Comparison of ENCODE assay signal across 8 cellular contexts in the genomic region with DNA sequence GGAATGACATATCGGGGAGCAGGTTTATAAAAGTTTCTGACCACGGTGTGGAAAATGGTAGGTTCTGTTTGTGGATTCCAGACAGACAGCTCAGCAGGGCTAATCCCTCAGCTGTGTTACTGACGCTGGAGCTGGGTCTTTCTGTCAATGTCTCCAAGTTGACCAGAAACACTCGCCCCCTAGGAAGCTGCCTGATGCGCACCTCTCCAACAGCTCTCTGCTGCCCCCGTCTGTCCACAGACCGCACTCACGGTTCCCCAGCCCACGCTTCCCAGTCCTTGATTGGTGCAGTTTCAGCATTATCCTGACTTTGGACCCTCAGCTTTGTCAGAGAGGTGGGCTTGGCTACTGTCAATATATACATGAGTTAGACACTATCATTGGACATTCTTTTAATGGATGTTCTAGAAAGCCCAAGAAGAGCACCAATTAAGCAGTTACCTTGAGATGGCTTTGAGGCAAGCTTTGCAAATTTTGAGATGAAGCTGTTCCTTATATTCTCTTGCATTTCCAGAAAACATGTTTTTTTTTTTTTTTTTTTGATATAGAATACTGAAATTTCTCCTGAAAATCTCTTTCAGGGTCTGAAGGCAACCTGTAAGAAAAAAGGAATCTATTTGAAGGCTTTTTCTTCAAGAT.
DNase-seq lines count a peak whose midpoint lies in the region; ATAC-seq and TF ChIP-seq lines count a peak whose summit lies in the region.

No MANE protein-coding gene starts in this region.

- ATAC-seq in HG02798 (IDR thresholded peaks at IDR 0.05; ENCODE audit: poor library complexity, unreplicated experiment) (peak; percentile 93), WTC11 (peak; percentile 97)

- CTCF ChIA-PET in WTC11 (lab: Charles Lee): interaction anchor here (0.6 to 3.3 kb wide), 59 partner anchors 10 to 1214 kb away, joined by 3 to 56 read pairs (median 4); a partner anchor contains a TSS

- H3K9me3 ChIP-seq in breast epithelium: no peaks in the 10 kb centered on the region

- no peaks in the 10 kb centered on the region for H3K36me3 Mint-ChIP-seq in WTC11

- H3K27me3 Mint-ChIP-seq in WTC11 (ENCODE audit: low read depth): no peaks in the 10 kb centered on the region

- TF ChIP-seq CTCF in WTC11 (IDR thresholded peaks at IDR 0.05): peak; percentile 87
- peak; percentile 43 to 92 (median 79) for TF ChIP-seq CTCF in breast epithelium (IDR thresholded peaks at IDR 0.05)
- TF ChIP-seq CTCF in kidney epithelial cell (IDR thresholded peaks at IDR 0.05; ENCODE audit: insufficient read depth, low read length, poor library complexity, severe bottlenecking): peak; percentile 97

- no peaks in the 10 kb centered on the region for H3K27me3 ChIP-seq in breast epithelium
- H3K27me3 ChIP-seq in kidney epithelial cell (ENCODE audit: control insufficient read depth, insufficient read depth, low read length): no peaks in the 10 kb centered on the region

- H3K36me3 ChIP-seq in breast epithelium (no peaks in the 10 kb centered on the region), kidney epithelial cell (ENCODE audit: control insufficient read depth, insufficient read depth, low read length) (no peaks in the 10 kb centered on the region)

- no peak overlapping the region for H3K27ac ChIP-seq in breast epithelium

- H3K27ac Mint-ChIP-seq in WTC11: no peak overlapping the region

- peaks cover 12% of the 10 kb centered on the region for H3K4me1 Mint-ChIP-seq in WTC11

- H3K4me3 ChIP-seq in breast epithelium (no peak overlapping the region), kidney epithelial cell (ENCODE audit: low read depth, low read length) (no peak overlapping the region)

- no peaks in the 10 kb centered on the region for H3K9me3 Mint-ChIP-seq in WTC11

- POLR2A ChIA-PET in WTC11 (lab: Charles Lee): interaction anchor here (1.2 to 2.0 kb wide), 2 partner anchors 99 to 196 kb away, joined by 3 to 6 read pairs; a partner anchor contains a TSS

- no peaks in the 10 kb centered on the region for H3K4me1 ChIP-seq in breast epithelium

- no peak for TF ChIP-seq POLR2A in breast epithelium (IDR thresholded peaks at IDR 0.05)

- DNase-seq in NCI-H2196 (lab: John Stamatoyannopoulos, UW; ENCODE audit: unreplicated experiment) (peak; percentile 28), NCI-H2196 treated with DMSO at 0.1 percent for 48 hours (lab: John Stamatoyannopoulos, UW; ENCODE audit: unreplicated experiment) (no peak), NCI-H146 treated with DMSO at 0.1 percent for 48 hours (lab: John Stamatoyannopoulos, UW; ENCODE audit: unreplicated experiment) (peak; percentile 11), WTC11 (ENCODE audit: low spot score) (peak; percentile 90), breast epithelium (ENCODE audit: low spot score in 2 of 2) (peak; percentile 21 to 69), kidney epithelial cell (ENCODE audit: low read depth) (no peak)
- DNase-seq in stimulated activated CD4-positive, alpha-beta T cell treated with anti-CD3 and anti-CD28 coated beads, Interleukin-2, amount 100 ng/mL, for 48 hours: peak; percentile 79 to 83

- H3K4me3 Mint-ChIP-seq in WTC11: no peak overlapping the region

- intact Hi-C loops in breast epithelium (cut with DNase I; ENCODE audit: low total_unique reads): no loop called here

TF ChIP-seq in WTC11, 78 proteins besides CTCF, POLR2A, EP300 and RAD21:
- TF ChIP-seq IRF2 (CRISPR knock-in tag; IDR thresholded peaks at IDR 0.05; ENCODE audit: borderline replicate concordance, low read depth): no peak
- TF ChIP-seq, protein P1, sequence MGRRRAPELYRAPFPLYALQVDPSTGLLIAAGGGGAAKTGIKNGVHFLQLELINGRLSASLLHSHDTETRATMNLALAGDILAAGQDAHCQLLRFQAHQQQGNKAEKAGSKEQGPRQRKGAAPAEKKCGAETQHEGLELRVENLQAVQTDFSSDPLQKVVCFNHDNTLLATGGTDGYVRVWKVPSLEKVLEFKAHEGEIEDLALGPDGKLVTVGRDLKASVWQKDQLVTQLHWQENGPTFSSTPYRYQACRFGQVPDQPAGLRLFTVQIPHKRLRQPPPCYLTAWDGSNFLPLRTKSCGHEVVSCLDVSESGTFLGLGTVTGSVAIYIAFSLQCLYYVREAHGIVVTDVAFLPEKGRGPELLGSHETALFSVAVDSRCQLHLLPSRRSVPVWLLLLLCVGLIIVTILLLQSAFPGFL (CRISPR knock-in tag; IDR thresholded peaks at IDR 0.05; ENCODE audit: borderline replicate concordance): no peak
- no peak for TF ChIP-seq MYBL2 (CRISPR knock-in tag; IDR thresholded peaks at IDR 0.05)
- TF ChIP-seq JUN (CRISPR knock-in tag; IDR thresholded peaks at IDR 0.05): no peak
- no peak for TF ChIP-seq RORB (CRISPR knock-in tag; IDR thresholded peaks at IDR 0.05)
- TF ChIP-seq GTF2I (CRISPR knock-in tag; conservative IDR thresholded peaks at IDR 0.05): no peak
- no peak for TF ChIP-seq ZNF671 (CRISPR knock-in tag; IDR thresholded peaks at IDR 0.05)
- TF ChIP-seq, protein P2, sequence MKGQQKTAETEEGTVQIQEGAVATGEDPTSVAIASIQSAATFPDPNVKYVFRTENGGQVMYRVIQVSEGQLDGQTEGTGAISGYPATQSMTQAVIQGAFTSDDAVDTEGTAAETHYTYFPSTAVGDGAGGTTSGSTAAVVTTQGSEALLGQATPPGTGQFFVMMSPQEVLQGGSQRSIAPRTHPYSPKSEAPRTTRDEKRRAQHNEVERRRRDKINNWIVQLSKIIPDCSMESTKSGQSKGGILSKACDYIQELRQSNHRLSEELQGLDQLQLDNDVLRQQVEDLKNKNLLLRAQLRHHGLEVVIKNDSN (CRISPR knock-in tag; IDR thresholded peaks at IDR 0.05): no peak
- TF ChIP-seq FOXK1 (CRISPR knock-in tag; IDR thresholded peaks at IDR 0.05): no peak
- TF ChIP-seq ZNF317 (CRISPR knock-in tag; IDR thresholded peaks at IDR 0.05; ENCODE audit: borderline replicate concordance, low read depth): no peak
- TF ChIP-seq ZNF219 (CRISPR knock-in tag; IDR thresholded peaks at IDR 0.05; ENCODE audit: borderline replicate concordance): no peak
- TF ChIP-seq, protein P3, sequence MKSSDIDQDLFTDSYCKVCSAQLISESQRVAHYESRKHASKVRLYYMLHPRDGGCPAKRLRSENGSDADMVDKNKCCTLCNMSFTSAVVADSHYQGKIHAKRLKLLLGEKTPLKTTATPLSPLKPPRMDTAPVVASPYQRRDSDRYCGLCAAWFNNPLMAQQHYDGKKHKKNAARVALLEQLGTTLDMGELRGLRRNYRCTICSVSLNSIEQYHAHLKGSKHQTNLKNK (CRISPR knock-in tag; IDR thresholded peaks at IDR 0.05): no peak
- TF ChIP-seq, protein P4, sequence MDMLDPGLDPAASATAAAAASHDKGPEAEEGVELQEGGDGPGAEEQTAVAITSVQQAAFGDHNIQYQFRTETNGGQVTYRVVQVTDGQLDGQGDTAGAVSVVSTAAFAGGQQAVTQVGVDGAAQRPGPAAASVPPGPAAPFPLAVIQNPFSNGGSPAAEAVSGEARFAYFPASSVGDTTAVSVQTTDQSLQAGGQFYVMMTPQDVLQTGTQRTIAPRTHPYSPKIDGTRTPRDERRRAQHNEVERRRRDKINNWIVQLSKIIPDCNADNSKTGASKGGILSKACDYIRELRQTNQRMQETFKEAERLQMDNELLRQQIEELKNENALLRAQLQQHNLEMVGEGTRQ (CRISPR knock-in tag; IDR thresholded peaks at IDR 0.05): no peak

Comparison
In these comparisons a context has a peak if more than half of its experiments do, and no peak if none do; other contexts are left out.
1. DNase-seq: peak in NCI-H2196 (single experiment), NCI-H146 treated with DMSO at 0.1 percent for 48 hours (single experiment), WTC11 (single experiment), breast epithelium (2 of 2) and stimulated activated CD4-positive, alpha-beta T cell treated with anti-CD3 and anti-CD28 coated beads, Interleukin-2, amount 100 ng/mL, for 48 hours (2 of 2); none in NCI-H2196 treated with DMSO at 0.1 percent for 48 hours (single experiment) and kidney epithelial cell (single experiment).
2. Peak in every context shown above with its lines, with median percentiles within 50 percentile points of each other: CTCF ChIP-seq.